Comparison of ENCODE assay signal across 24 cellular contexts in the genomic region with DNA sequence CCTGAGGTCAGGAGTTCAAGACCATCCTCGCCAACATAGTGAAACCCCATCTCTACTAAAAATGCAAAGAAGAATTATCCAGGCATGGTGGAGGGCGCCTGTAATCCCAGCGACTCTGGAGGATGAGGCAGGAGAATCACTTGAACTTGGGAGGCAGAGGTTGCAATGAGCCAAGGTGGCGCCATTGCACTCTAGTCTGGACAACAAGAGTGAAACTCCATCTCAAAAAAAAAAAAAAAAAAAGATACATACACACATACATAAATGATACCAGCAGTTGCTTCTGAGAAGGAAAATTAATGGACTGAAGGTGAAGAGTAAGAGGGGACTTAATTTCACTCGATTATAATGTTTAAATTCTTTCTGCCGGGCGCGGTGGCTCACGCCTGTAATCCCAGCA. TPM values are rescaled to one million over a fixed set of nuclear protein-coding genes. Genes with fewer than 3 reads are reported as not detected.
"Had no signal": no experiment of that assay in that cellular context is flagged by ENCODE, and none has a peak within 500 bp of the region (broad histone marks: within the 10 kb centered on the region; RNA-seq: fewer than 3 reads in every experiment).

No MANE protein-coding gene starts in this region.

- H3K27ac ChIP-seq: brain microvascular endothelial cell, epithelial cell of prostate, gastrocnemius medialis, left lung, parathyroid adenoma, right atrium auricular region, skin epidermis, tibial artery, uterus had no signal

- ATAC-seq: activated T-helper 17 cell treated with anti-CD3 and anti-CD28 coated beads, Interleukin-2, amount 50 U/mL, for 72 hours; effector memory CD8-positive, alpha-beta T cell; gastrocnemius medialis; left lung; mucosa of descending colon; naive thymus-derived CD4-positive, alpha-beta T cell had no signal

- H3K4me1 ChIP-seq: gastrocnemius medialis, uterus had no signal

- H3K79me2 ChIP-seq: parathyroid adenoma had no signal

- H3K4me3 Mint-ChIP-seq: activated T-helper 17 cell treated with anti-CD3 and anti-CD28 coated beads, Interleukin-2, amount 50 U/mL, for 72 hours; effector memory CD8-positive, alpha-beta T cell; naive thymus-derived CD4-positive, alpha-beta T cell had no signal

- H2AFZ ChIP-seq: parathyroid adenoma had no signal

- H3K9me3 Mint-ChIP-seq: effector memory CD8-positive, alpha-beta T cell had no signal

- DNase-seq: activated CD4-positive, CD25-positive, alpha-beta regulatory T cell treated with anti-CD3 and anti-CD28 coated beads, Interleukin-2, amount 50 U/mL, for 72 hours; activated naive CD4-positive, alpha-beta T cell treated with Interleukin-2 at 50 U/mL for 16 hours; activated T-cell treated with anti-CD3 and anti-CD28 coated beads for 4 hours; anterior cingulate cortex; brain microvascular endothelial cell; cerebellar nuclear complex; dermis blood vessel endothelial cell; effector memory CD8-positive, alpha-beta T cell; gastrocnemius medialis; left lung; mucosa of descending colon; naive thymus-derived CD4-positive, alpha-beta T cell; stimulated activated CD4-positive, alpha-beta T cell treated with anti-CD3 and anti-CD28 coated beads, Interleukin-4, amount 100 ng/mL, for 24 hours; stimulated activated naive CD4-positive, alpha-beta T cell; T-helper 9 cell; tibial artery; uterus had no signal

- H3K9me3 ChIP-seq: gastrocnemius medialis, left lung, mucosa of descending colon, right atrium auricular region, tibial artery, uterus had no signal

- H3K27ac Mint-ChIP-seq: activated T-helper 17 cell treated with anti-CD3 and anti-CD28 coated beads, Interleukin-2, amount 50 U/mL, for 72 hours; effector memory CD8-positive, alpha-beta T cell; naive thymus-derived CD4-positive, alpha-beta T cell had no signal

- H3K4me1 Mint-ChIP-seq: activated T-helper 17 cell treated with anti-CD3 and anti-CD28 coated beads, Interleukin-2, amount 50 U/mL, for 72 hours had no signal

- H3K4me3 ChIP-seq: gastrocnemius medialis, left lung, mucosa of descending colon, right atrium auricular region, skin epidermis, tibial artery, uterus had no signal

- H3K36me3 ChIP-seq: brain microvascular endothelial cell, gastrocnemius medialis, left lung, right atrium auricular region, tibial artery, uterus had no signal

- H3K9ac ChIP-seq: parathyroid adenoma had no signal

RNA-seq across cellular contexts. Expression of a gene that starts 40.2 kb away (rescaled TPM):
- total RNA-seq: gastrocnemius medialis; left lung; mucosa of descending colon; naive thymus-derived CD4-positive, alpha-beta T cell; right atrium auricular region; subcutaneous adipose tissue had no signal
- polyA plus RNA-seq: keratinocyte; naive thymus-derived CD4-positive, alpha-beta T cell had no signal
